In genomic region chr19:14494451-14494850, GRCh38 we compare ENCODE assay signal across 8 cellular contexts. TPM values are rescaled to one million over a fixed set of nuclear protein-coding genes. Genes with fewer than 3 reads are reported as not detected.
DNase-seq lines count a peak whose midpoint lies in the region; ATAC-seq and TF ChIP-seq lines count a peak whose summit lies in the region.
"Had no signal": no experiment of that assay in that cellular context is flagged by ENCODE, and none has a peak within 500 bp of the region (broad histone marks: within the 10 kb centered on the region; RNA-seq: fewer than 3 reads in every experiment).

No MANE protein-coding gene starts in this region.

- peak overlapping the region; percentile 80 for H3K27ac Mint-ChIP-seq in activated T-helper 17 cell treated with anti-CD3 and anti-CD28 coated beads, Interleukin-2, amount 50 U/mL, for 72 hours
- H3K27ac Mint-ChIP-seq in glutamatergic neuron (ENCODE audit: unreplicated experiment), result no peak overlapping the region
- H3K27ac Mint-ChIP-seq in stimulated activated memory B cell treated with anti-CD40 and anti-IgM and Interleukin-4, amounts not matched to agents 10 μg/mL and 1 μg/mL and 100 μg/mL, for 72 hours, result peak overlapping the region; percentile 72

- no peak for TF ChIP-seq CTCF in glutamatergic neuron (IDR thresholded peaks at IDR 0.05; ENCODE audit: partially characterized antibody, unreplicated experiment)

- peaks cover 5% of the 10 kb centered on the region for H3K4me1 ChIP-seq in HAP-1
- H3K4me1 ChIP-seq in effector memory CD4-positive, alpha-beta T cell (ENCODE audit: control insufficient read depth, insufficient read depth, low read length, poor library complexity, severe bottlenecking), result peaks cover 6% of the 10 kb centered on the region

- no peaks in the 10 kb centered on the region for H3K27me3 Mint-ChIP-seq in activated T-helper 17 cell treated with anti-CD3 and anti-CD28 coated beads, Interleukin-2, amount 50 U/mL, for 72 hours
- H3K27me3 Mint-ChIP-seq in glutamatergic neuron (ENCODE audit: unreplicated experiment), result peaks cover 4% of the 10 kb centered on the region
- no peaks in the 10 kb centered on the region for H3K27me3 Mint-ChIP-seq in stimulated activated memory B cell treated with anti-CD40 and anti-IgM and Interleukin-4, amounts not matched to agents 10 μg/mL and 1 μg/mL and 100 μg/mL, for 72 hours

- H3K36me3 Mint-ChIP-seq in activated T-helper 17 cell treated with anti-CD3 and anti-CD28 coated beads, Interleukin-2, amount 50 U/mL, for 72 hours (ENCODE audit: low read depth), result peaks cover 24% of the 10 kb centered on the region
- H3K36me3 Mint-ChIP-seq in glutamatergic neuron (ENCODE audit: unreplicated experiment), result no peaks in the 10 kb centered on the region
- H3K36me3 Mint-ChIP-seq in stimulated activated memory B cell treated with anti-CD40 and anti-IgM and Interleukin-4, amounts not matched to agents 10 μg/mL and 1 μg/mL and 100 μg/mL, for 72 hours, result peaks cover 18% of the 10 kb centered on the region

- DNase-seq in HAP-1 (ENCODE audit: low spot score in 2 of 2), result no peak
- no peak for DNase-seq in glutamatergic neuron
- DNase-seq in iPS-NIHi7 (ENCODE audit: extremely low spot score), result no peak
- DNase-seq in effector memory CD4-positive, alpha-beta T cell, result no peak
- DNase-seq in AML-193 (lab: John Stamatoyannopoulos, UW), result no peak
- DNase-seq: NCI-H2029 had no signal

- H3K27me3 ChIP-seq in HAP-1 (ENCODE audit: low read depth), result no peaks in the 10 kb centered on the region
- no peaks in the 10 kb centered on the region for H3K27me3 ChIP-seq in effector memory CD4-positive, alpha-beta T cell (replicated peaks; ENCODE audit: control insufficient read depth, insufficient read depth, low read length, poor library complexity, severe bottlenecking)

- peaks cover 13% of the 10 kb centered on the region for H3K4me1 Mint-ChIP-seq in activated T-helper 17 cell treated with anti-CD3 and anti-CD28 coated beads, Interleukin-2, amount 50 U/mL, for 72 hours
- H3K4me1 Mint-ChIP-seq in glutamatergic neuron (ENCODE audit: low read depth, unreplicated experiment), result peaks cover 6% of the 10 kb centered on the region
- peaks cover 9% of the 10 kb centered on the region for H3K4me1 Mint-ChIP-seq in stimulated activated memory B cell treated with anti-CD40 and anti-IgM and Interleukin-4, amounts not matched to agents 10 μg/mL and 1 μg/mL and 100 μg/mL, for 72 hours

- ATAC-seq in activated T-helper 17 cell treated with anti-CD3 and anti-CD28 coated beads, Interleukin-2, amount 50 U/mL, for 72 hours (replicated peaks), result no peak
- ATAC-seq in stimulated activated memory B cell treated with anti-CD40 and anti-IgM and Interleukin-4, amounts not matched to agents 10 μg/mL and 1 μg/mL and 100 μg/mL, for 72 hours, result no peak

- no peak overlapping the region for H3K27ac ChIP-seq in effector memory CD4-positive, alpha-beta T cell (ENCODE audit: insufficient read depth, low read length, poor library complexity, severe bottlenecking)

- peak overlapping the region; percentile 55 for H3K4me3 ChIP-seq in HAP-1
- H3K4me3 ChIP-seq in effector memory CD4-positive, alpha-beta T cell (ENCODE audit: insufficient read depth, low read depth, low read length, poor library complexity, severe bottlenecking), result no peak overlapping the region

- no peaks in the 10 kb centered on the region for H3K9me3 ChIP-seq in HAP-1
- H3K9me3 ChIP-seq in effector memory CD4-positive, alpha-beta T cell (ENCODE audit: control insufficient read depth, low read length), result no peaks in the 10 kb centered on the region

- H3K36me3 ChIP-seq in HAP-1 (replicated peaks), result peaks cover 12% of the 10 kb centered on the region
- H3K36me3 ChIP-seq in effector memory CD4-positive, alpha-beta T cell (ENCODE audit: control insufficient read depth, insufficient read depth, low read length), result no peaks in the 10 kb centered on the region

- in situ Hi-C loops in HAP-1 (cut with MboI; ENCODE audit: low sequenced_read_pairs), result no loop called here

- H3K9me3 Mint-ChIP-seq in activated T-helper 17 cell treated with anti-CD3 and anti-CD28 coated beads, Interleukin-2, amount 50 U/mL, for 72 hours, result no peaks in the 10 kb centered on the region
- H3K9me3 Mint-ChIP-seq in glutamatergic neuron (ENCODE audit: unreplicated experiment), result peaks cover 4% of the 10 kb centered on the region
- no peaks in the 10 kb centered on the region for H3K9me3 Mint-ChIP-seq in stimulated activated memory B cell treated with anti-CD40 and anti-IgM and Interleukin-4, amounts not matched to agents 10 μg/mL and 1 μg/mL and 100 μg/mL, for 72 hours

- H3K4me3 Mint-ChIP-seq in activated T-helper 17 cell treated with anti-CD3 and anti-CD28 coated beads, Interleukin-2, amount 50 U/mL, for 72 hours, result peak overlapping the region; percentile 81
- H3K4me3 Mint-ChIP-seq in glutamatergic neuron (ENCODE audit: unreplicated experiment), result peak overlapping the region; percentile 82
- peak overlapping the region; percentile 63 for H3K4me3 Mint-ChIP-seq in stimulated activated memory B cell treated with anti-CD40 and anti-IgM and Interleukin-4, amounts not matched to agents 10 μg/mL and 1 μg/mL and 100 μg/mL, for 72 hours

RNA-seq across cellular contexts. Expression of gene GIPC1, which starts 1.5 kb away (rescaled TPM):
- 10 to 100 TPM; 23.4 to 44.9 TPM for total RNA-seq in activated T-helper 17 cell treated with anti-CD3 and anti-CD28 coated beads, Interleukin-2, amount 50 U/mL, for 72 hours
- total RNA-seq in glutamatergic neuron (ENCODE audit: unreplicated experiment), result 53.4 TPM

RNA-seq across cellular contexts. Expression of gene PTGER1, which starts 19.3 kb away (rescaled TPM):
- total RNA-seq in activated T-helper 17 cell treated with anti-CD3 and anti-CD28 coated beads, Interleukin-2, amount 50 U/mL, for 72 hours, result under 1 TPM in 1 of 2 donors, not detected in 1; 0.17 TPM
- total RNA-seq in glutamatergic neuron (ENCODE audit: unreplicated experiment), result 2.0 TPM

RNA-seq across cellular contexts. Expression of gene DNAJB1, which starts 23.7 kb away (rescaled TPM):
- total RNA-seq in activated T-helper 17 cell treated with anti-CD3 and anti-CD28 coated beads, Interleukin-2, amount 50 U/mL, for 72 hours, result 100 to 1,000 TPM in 1 of 2 donors, 10 to 100 TPM in 1; 79.4 to 140 TPM
- total RNA-seq in glutamatergic neuron (ENCODE audit: unreplicated experiment), result 53.9 TPM

RNA-seq across cellular contexts. Expression of gene TECR, which starts 34.9 kb away (rescaled TPM):
- 100 to 1,000 TPM; 100 to 139 TPM for total RNA-seq in activated T-helper 17 cell treated with anti-CD3 and anti-CD28 coated beads, Interleukin-2, amount 50 U/mL, for 72 hours
- total RNA-seq in glutamatergic neuron (ENCODE audit: unreplicated experiment), result 102 TPM
